2 cellular contexts compared by ENCODE assay signal in the genomic region with DNA sequence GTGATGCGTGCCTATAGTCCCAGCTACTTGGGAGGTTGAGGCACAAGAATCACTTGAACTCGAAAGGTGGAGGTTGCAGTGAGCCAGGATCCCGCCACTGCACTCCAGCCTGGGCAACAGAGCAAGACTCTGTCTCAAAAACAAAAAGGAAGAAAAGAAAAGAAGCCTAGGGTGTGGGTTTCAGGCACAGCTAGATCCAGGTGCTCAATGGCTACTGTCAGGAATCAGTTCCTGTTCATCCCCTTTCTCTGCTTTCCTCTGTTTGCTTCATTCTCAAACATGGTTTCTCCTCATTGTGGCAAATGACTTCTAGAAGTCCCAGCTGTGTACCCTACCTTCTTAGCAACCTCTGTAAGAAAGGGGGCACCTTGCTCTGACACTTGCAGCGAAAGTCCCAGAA.
TF ChIP-seq lines count a peak whose summit lies in the region.

No MANE protein-coding gene starts in this region.

TF ChIP-seq in IMR-90, 13 proteins besides CTCF, POLR2A, EP300 and RAD21:
- no peak for TF ChIP-seq MAZ (IDR thresholded peaks at IDR 0.05; ENCODE audit: borderline replicate concordance, low read depth, low read length)

TF ChIP-seq in K562, 482 proteins besides CTCF, POLR2A, EP300 and RAD21:
- 0 out of 2 replicates have a peak, but pooled peaks have one; percentile 16 for TF ChIP-seq ADNP (tag; IDR thresholded peaks at IDR 0.05)
- TF ChIP-seq ZFP1 (CRISPR knock-in tag; IDR thresholded peaks at IDR 0.05) = no peak
- TF ChIP-seq RBM25 (IDR thresholded peaks at IDR 0.05; ENCODE audit: low read depth, low read length, severe bottlenecking) = peak; percentile 42
